ENCODE assay signal across 16 cellular contexts in the genomic region with DNA sequence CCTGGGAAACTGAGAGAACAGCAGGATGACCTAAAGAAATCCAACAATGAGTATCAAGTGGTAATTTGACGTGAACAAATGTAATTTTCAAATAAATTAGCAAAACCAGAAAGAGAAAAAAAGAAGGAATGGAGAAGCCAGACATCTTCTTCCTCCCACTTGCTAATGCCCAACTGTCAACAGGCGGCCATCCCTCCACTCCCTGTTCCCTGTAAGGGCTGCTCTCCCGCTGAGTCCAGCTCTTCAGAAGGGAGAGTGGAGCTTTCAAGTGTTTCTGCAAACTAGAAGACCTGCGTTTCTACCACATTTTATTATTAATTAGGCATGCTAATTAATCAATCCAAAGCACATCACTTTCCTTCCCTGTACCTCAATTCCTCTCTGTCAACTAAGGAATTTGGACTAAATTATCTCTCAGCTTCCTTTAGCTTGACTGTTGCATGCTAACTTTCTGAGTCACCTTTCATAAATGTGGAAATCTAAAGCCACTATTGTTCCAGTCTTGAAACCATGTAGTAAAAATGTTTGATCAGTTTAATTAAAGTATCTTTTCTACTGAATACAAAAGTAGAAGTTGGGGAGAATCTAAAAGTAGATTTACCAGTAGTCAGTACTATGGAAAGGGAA. TPM values are rescaled to one million over a fixed set of nuclear protein-coding genes. Genes with fewer than 3 reads are reported as not detected.
DNase-seq lines count a peak whose midpoint lies in the region; ATAC-seq and TF ChIP-seq lines count a peak whose summit lies in the region.
"Had no signal": no experiment of that assay in that cellular context is flagged by ENCODE, and none has a peak within 500 bp of the region (broad histone marks: within the 10 kb centered on the region; RNA-seq: fewer than 3 reads in every experiment).

No MANE protein-coding gene starts in this region.

- ATAC-seq in HG03139 (IDR thresholded peaks at IDR 0.05; ENCODE audit: unreplicated experiment) = no peak
- no peak for ATAC-seq in HG03439 (IDR thresholded peaks at IDR 0.05; ENCODE audit: unreplicated experiment)
- ATAC-seq: upper lobe of right lung had no signal

- in situ Hi-C loops in astrocyte of the cerebellum (cut with HindIII; ENCODE audit: low sequenced_read_pairs) (no loop called here), GM13976 (cut with MboI; ENCODE audit: low sequenced_read_pairs, unreplicated experiment) (no loop called here)

- TF ChIP-seq CTCF in AG09309 (IDR thresholded peaks at IDR 0.05; ENCODE audit: control insufficient read depth, insufficient read depth, low read depth, low read length, missing control alignments) (no peak), astrocyte of the cerebellum (IDR thresholded peaks at IDR 0.05; ENCODE audit: low read depth, low read length, missing control alignments) (no peak), GM13976 (IDR thresholded peaks at IDR 0.05; ENCODE audit: borderline replicate concordance, control extremely low read depth, extremely low read depth, insufficient read depth, missing control alignments) (no peak)

- DNase-seq in AG09309 (ENCODE audit: low read depth) (peak; percentile 23), HT1080 (ENCODE audit: low read depth) (peak; percentile 77), astrocyte of the cerebellum (ENCODE audit: low read depth) (peak; percentile 48), kidney glomerular epithelial cell (lab: John Stamatoyannopoulos, UW) (peak; percentile 87), HuH-7 (ENCODE audit: low spot score) (no peak), GM13976 (ENCODE audit: low spot score) (no peak)
- DNase-seq: activated CD4-positive, alpha-beta T cell treated with anti-CD3 and anti-CD28 coated beads for 1 hour; activated naive CD8-positive, alpha-beta T cell treated with anti-CD3 and anti-CD28 coated beads for 36 hours; naive B cell; upper lobe of right lung had no signal

- H3K4me3 ChIP-seq in AG09309 (ENCODE audit: control insufficient read depth, low read depth, low read length) (no peak overlapping the region), astrocyte of the cerebellum (ENCODE audit: low read depth, low read length) (no peak overlapping the region)
- H3K4me3 ChIP-seq: upper lobe of right lung had no signal

RNA-seq across cellular contexts. Expression of gene CUL1, which starts 48.4 kb away (rescaled TPM):
- 41.9 and 49.3 TPM in 2 replicates for total RNA-seq in HT1080 (2014; rRNA removed; shearing (Covaris generic))
- 49.1 and 50.9 TPM in 2 replicates for polyA plus RNA-seq in HT1080 (2015; cell fraction: cytosol; rRNA removed)
- polyA plus RNA-seq in HT1080 (2015; cell fraction: nucleus; rRNA removed) = 50.0 and 50.4 TPM in 2 replicates

RNA-seq across cellular contexts. Expression of gene C7orf33, which starts 59.8 kb away (rescaled TPM):
- total RNA-seq in HT1080 (2014; rRNA removed; shearing (Covaris generic)) = not detected in 2 replicates
- polyA plus RNA-seq in HT1080 (2015; cell fraction: cytosol; rRNA removed) = not detected in 2 replicates
- polyA plus RNA-seq in HT1080 (2015; cell fraction: nucleus; rRNA removed) = not detected in 2 replicates
- total RNA-seq: activated naive CD8-positive, alpha-beta T cell treated with anti-CD3 and anti-CD28 coated beads for 36 hours; dermis microvascular lymphatic vessel endothelial cell; H1; kidney epithelial cell; OCI-LY7; upper lobe of right lung had no signal
- polyA plus RNA-seq: H1 had no signal

Comparison
In these comparisons a context has a peak if more than half of its experiments do, and no peak if none do; other contexts are left out.
1. DNase-seq: peak in AG09309 (single experiment), HT1080 (single experiment), astrocyte of the cerebellum (single experiment) and kidney glomerular epithelial cell (single experiment); none in HuH-7 (single experiment) and GM13976 (single experiment).